ENCODE assay signal across 7 cellular contexts in genomic region chr19:45682117-45682516, GRCh38. TPM values are rescaled to one million over a fixed set of nuclear protein-coding genes. Genes with fewer than 3 reads are reported as not detected.
DNase-seq lines count a peak whose midpoint lies in the region; ATAC-seq and TF ChIP-seq lines count a peak whose summit lies in the region.
"Had no signal": no experiment of that assay in that cellular context is flagged by ENCODE, and none has a peak within 500 bp of the region (broad histone marks: within the 10 kb centered on the region; RNA-seq: fewer than 3 reads in every experiment).

No MANE protein-coding gene starts in this region.

- H3K4me3 ChIP-seq in HCT116 (replicated peaks in 1 of 2; ENCODE audit: low read depth in 1 of 2, low read length in 2 of 2) (peak overlapping the region; percentile 5 to 56; a peak in 3 of 4 replicates), parathyroid adenoma (ENCODE audit: low read depth, low read length) (no peak overlapping the region)

- DNase-seq in HCT116 (ENCODE audit: low read depth, low spot score) (no peak), D341Med (ENCODE audit: low spot score) (no peak), COR-L47 (lab: John Stamatoyannopoulos, UW) (no peak)

- H3K36me3 ChIP-seq in HCT116 (ENCODE audit: control insufficient read depth in 1 of 2, insufficient read depth in 2 of 2, low read length in 2 of 2) (peaks cover 10 to 19% of the 10 kb centered on the region in 2 experiments; a peak in 3 of 4 replicates), parathyroid adenoma (ENCODE audit: control insufficient read depth, insufficient read depth, low read length) (no peaks in the 10 kb centered on the region)

- BruUV-seq in HCT116 (replicated peaks; lab: Mats Ljungman, UMichigan), result no TSS peak

- no peak for TF ChIP-seq CTCF in HCT116 (IDR thresholded peaks at IDR 0.05 in 2 of 3, conservative IDR thresholded peaks at IDR 0.05 in 1 of 3; ENCODE audit: borderline replicate concordance in 1 of 3, insufficient read depth in 1 of 3, low read depth in 2 of 3, low read length in 2 of 3)
- no peak for TF ChIP-seq CTCF in parathyroid adenoma (IDR thresholded peaks at IDR 0.05)

- no peaks in the 10 kb centered on the region for H3K79me2 ChIP-seq in HCT116 (ENCODE audit: insufficient read depth, low read length)
- H3K79me2 ChIP-seq in parathyroid adenoma, result no peaks in the 10 kb centered on the region

- POLR2A ChIA-PET in HCT116 (lab: Charles Lee), result interaction anchor here (2.0 kb wide), 1 partner anchor 10 kb away, joined by 7 read pairs; the partner anchor contains the start of genes QPCTL and SNRPD2

- H3K4me1 ChIP-seq in HCT116 (ENCODE audit: control insufficient read depth in 1 of 2, insufficient read depth in 2 of 2, low read length in 2 of 2), result peaks cover 16 to 29% of the 10 kb centered on the region in 2 experiments
- no peaks in the 10 kb centered on the region for H3K4me1 ChIP-seq in parathyroid adenoma

- CTCF ChIA-PET in HCT116 (lab: Charles Lee), result interaction anchor here (0.9 to 3.3 kb wide), 5 partner anchors 10 to 88 kb away, joined by 3 to 18 read pairs (median 3); partner anchors contain the start of genes QPCTL and SNRPD2

- TF ChIP-seq POLR2A in HCT116 (IDR thresholded peaks at IDR 0.05; ENCODE audit: borderline replicate concordance, extremely low read depth, insufficient read depth, insufficient read length), result no peak

- H3K9me2 ChIP-seq in HCT116 (ENCODE audit: insufficient read depth), result no peaks in the 10 kb centered on the region

- ATAC-seq in HCT116 (no peak), GM18498 (IDR thresholded peaks at IDR 0.05; ENCODE audit: unreplicated experiment) (no peak)

- no peaks in the 10 kb centered on the region for H4K20me1 ChIP-seq in HCT116 (ENCODE audit: insufficient read depth)

- H3K27ac ChIP-seq in HCT116 (ENCODE audit: low read depth, low read length) (peak overlapping the region; percentile 82), angular gyrus (ENCODE audit: low read depth, low read length) (peak overlapping the region; percentile 95), parathyroid adenoma (peak overlapping the region; percentile 57)

- peak overlapping the region; percentile 88 for H3K4me2 ChIP-seq in HCT116 (ENCODE audit: low read length)
- H3K4me2 ChIP-seq in parathyroid adenoma (ENCODE audit: low read length), result peak overlapping the region; percentile 92

- peak overlapping the region; percentile 61 for H3K9ac ChIP-seq in HCT116 (ENCODE audit: low read length)
- no peak overlapping the region for H3K9ac ChIP-seq in parathyroid adenoma

- no peaks in the 10 kb centered on the region for H3K9me3 ChIP-seq in HCT116 (ENCODE audit: control insufficient read depth in 1 of 2, insufficient read depth in 1 of 2, low read depth in 1 of 2, low read length in 2 of 2)
- no peaks in the 10 kb centered on the region for H3K9me3 ChIP-seq in parathyroid adenoma (ENCODE audit: control insufficient read depth, low read length)
- H3K9me3 ChIP-seq: Peyer's patch had no signal

- no peaks in the 10 kb centered on the region for H3K27me3 ChIP-seq in HCT116 (ENCODE audit: insufficient read depth, low read length)
- H3K27me3 ChIP-seq in parathyroid adenoma (ENCODE audit: control insufficient read depth, insufficient read depth, low read length), result no peaks in the 10 kb centered on the region
- H3K27me3 ChIP-seq: Peyer's patch had no signal

- no peak for TF ChIP-seq RAD21 in HCT116 (IDR thresholded peaks at IDR 0.05; ENCODE audit: low read depth)

- RAD21 ChIA-PET in HCT116 (lab: Charles Lee; ENCODE audit: low non-redundant PET in 1 of 2, low total read pairs in 2 of 2, uncharacterized antibody in 2 of 2, unreplicated experiment in 2 of 2), result no interaction called here

- intact Hi-C loops in HCT116 (cut with micrococcal nuclease), result no loop called here

- H2AFZ ChIP-seq in HCT116 (ENCODE audit: low read depth, low read length, poor library complexity, severe bottlenecking) (no peak overlapping the region), parathyroid adenoma (peak overlapping the region; percentile 98)

TF ChIP-seq in HCT116, 20 proteins besides CTCF, POLR2A, EP300 and RAD21:
- TF ChIP-seq TCF7L2 (IDR thresholded peaks at IDR 0.05; ENCODE audit: borderline replicate concordance, extremely low read depth, insufficient read depth, insufficient read length) (no peak), MAX (IDR thresholded peaks at IDR 0.05) (peak; percentile 7; the same call in 1 of the 2 replicates), YY1 (IDR thresholded peaks at IDR 0.05; ENCODE audit: extremely low read depth, insufficient replicate concordance, low read depth, low read length) (no peak), FOSL1 (IDR thresholded peaks at IDR 0.05; ENCODE audit: low read depth) (no peak)

RNA-seq across cellular contexts. Expression of gene SNRPD2, which starts 9.6 kb away (rescaled TPM):
- total RNA-seq in HCT116 (2021; ENCODE audit: unreplicated experiment), result 927 TPM
- 945 and 1,044 TPM in 2 replicates for polyA plus RNA-seq in HCT116 (2012)

RNA-seq across cellular contexts. Expression of gene QPCTL, which starts 10.3 kb away (rescaled TPM):
- total RNA-seq in HCT116 (2021; ENCODE audit: unreplicated experiment), result 19.5 TPM
- polyA plus RNA-seq in HCT116 (2012), result 17.9 and 23.5 TPM in 2 replicates

RNA-seq across cellular contexts. Expression of gene GIPR, which starts 14.1 kb away (rescaled TPM):
- 14.1 TPM for total RNA-seq in HCT116 (2021; ENCODE audit: unreplicated experiment)
- polyA plus RNA-seq in HCT116 (2012), result 9.9 and 10.3 TPM in 2 replicates

RNA-seq across cellular contexts. Expression of gene EML2, which starts 42.9 kb away (rescaled TPM):
- total RNA-seq in HCT116 (2021; ENCODE audit: unreplicated experiment), result 131 TPM
- 132 and 168 TPM in 2 replicates for polyA plus RNA-seq in HCT116 (2012)

RNA-seq across cellular contexts. Expression of gene FBXO46, which starts 48.6 kb away (rescaled TPM):
- 31.7 TPM for total RNA-seq in HCT116 (2021; ENCODE audit: unreplicated experiment)
- polyA plus RNA-seq in HCT116 (2012), result 11.7 and 16.2 TPM in 2 replicates
